8 cellular contexts compared by ENCODE assay signal in genomic region chr21:45981641-45982255, GRCh38. TPM values are rescaled to one million over a fixed set of nuclear protein-coding genes. Genes with fewer than 3 reads are reported as not detected.
DNase-seq lines count a peak whose midpoint lies in the region; ATAC-seq and TF ChIP-seq lines count a peak whose summit lies in the region.

A gene with protein sequence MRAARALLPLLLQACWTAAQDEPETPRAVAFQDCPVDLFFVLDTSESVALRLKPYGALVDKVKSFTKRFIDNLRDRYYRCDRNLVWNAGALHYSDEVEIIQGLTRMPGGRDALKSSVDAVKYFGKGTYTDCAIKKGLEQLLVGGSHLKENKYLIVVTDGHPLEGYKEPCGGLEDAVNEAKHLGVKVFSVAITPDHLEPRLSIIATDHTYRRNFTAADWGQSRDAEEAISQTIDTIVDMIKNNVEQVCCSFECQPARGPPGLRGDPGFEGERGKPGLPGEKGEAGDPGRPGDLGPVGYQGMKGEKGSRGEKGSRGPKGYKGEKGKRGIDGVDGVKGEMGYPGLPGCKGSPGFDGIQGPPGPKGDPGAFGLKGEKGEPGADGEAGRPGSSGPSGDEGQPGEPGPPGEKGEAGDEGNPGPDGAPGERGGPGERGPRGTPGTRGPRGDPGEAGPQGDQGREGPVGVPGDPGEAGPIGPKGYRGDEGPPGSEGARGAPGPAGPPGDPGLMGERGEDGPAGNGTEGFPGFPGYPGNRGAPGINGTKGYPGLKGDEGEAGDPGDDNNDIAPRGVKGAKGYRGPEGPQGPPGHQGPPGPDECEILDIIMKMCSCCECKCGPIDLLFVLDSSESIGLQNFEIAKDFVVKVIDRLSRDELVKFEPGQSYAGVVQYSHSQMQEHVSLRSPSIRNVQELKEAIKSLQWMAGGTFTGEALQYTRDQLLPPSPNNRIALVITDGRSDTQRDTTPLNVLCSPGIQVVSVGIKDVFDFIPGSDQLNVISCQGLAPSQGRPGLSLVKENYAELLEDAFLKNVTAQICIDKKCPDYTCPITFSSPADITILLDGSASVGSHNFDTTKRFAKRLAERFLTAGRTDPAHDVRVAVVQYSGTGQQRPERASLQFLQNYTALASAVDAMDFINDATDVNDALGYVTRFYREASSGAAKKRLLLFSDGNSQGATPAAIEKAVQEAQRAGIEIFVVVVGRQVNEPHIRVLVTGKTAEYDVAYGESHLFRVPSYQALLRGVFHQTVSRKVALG (plus strand): TSS chr21:45981770. CDS start chr21:45981851, 81 bp downstream.

- H3K9me3 Mint-ChIP-seq in Calu3 (ENCODE audit: low read depth, unreplicated experiment) (peaks cover 6% of the 10 kb centered on the region), natural killer cell (peaks cover 5 to 6% of the 10 kb centered on the region in 2 donors)

- peak within 1 kb of the TSS; percentile 56 for H3K4me3 Mint-ChIP-seq in Calu3 (ENCODE audit: low read depth, unreplicated experiment)
- H3K4me3 Mint-ChIP-seq in natural killer cell, result no peak within 1 kb of the TSS

- H3K27ac Mint-ChIP-seq in Calu3 (ENCODE audit: unreplicated experiment) (no peak within 1 kb of the TSS), natural killer cell (no peak within 1 kb of the TSS)

- TF ChIP-seq CTCF in Calu3 (IDR thresholded peaks at IDR 0.05; ENCODE audit: unreplicated experiment), result no peak
- TF ChIP-seq CTCF in natural killer cell (IDR thresholded peaks at IDR 0.05), result no peak

- intact Hi-C loops in Calu3 (cut with micrococcal nuclease; ENCODE audit: unreplicated experiment) (no loop called here), natural killer cell (cut with micrococcal nuclease) (no loop called here)

- H3K27me3 Mint-ChIP-seq in Calu3 (ENCODE audit: unreplicated experiment) (no peaks in the 10 kb centered on the region), natural killer cell (ENCODE audit: low read depth in 2 of 2) (peaks cover 0 to 15% of the 10 kb centered on the region in 2 donors)

- ATAC-seq in natural killer cell, result peak; percentile 51 to 59 (median 53)
- ATAC-seq in GM19397 (IDR thresholded peaks at IDR 0.05; ENCODE audit: unreplicated experiment), result no peak
- no peak for ATAC-seq in HG02938 (IDR thresholded peaks at IDR 0.05; ENCODE audit: unreplicated experiment)

- DNase-seq in Calu3, result peak; percentile 44
- DNase-seq in M059J (ENCODE audit: low read depth), result peak; percentile 74
- peak; percentile 13 for DNase-seq in activated effector memory CD4-positive, alpha-beta T cell treated with Interleukin-2 at 50 U/mL for 16 hours
- DNase-seq in fibroblast of the conjunctiva (ENCODE audit: low read depth), result peak; percentile 49
- DNase-seq in natural killer cell, result no peak
- no peak for DNase-seq in NCI-H146 (lab: John Stamatoyannopoulos, UW)

- H3K4me1 Mint-ChIP-seq in Calu3 (ENCODE audit: low read depth, unreplicated experiment), result no peaks in the 10 kb centered on the region
- H3K4me1 Mint-ChIP-seq in natural killer cell, result peaks cover 0 to 9% of the 10 kb centered on the region in 2 donors

- H3K36me3 Mint-ChIP-seq in Calu3 (ENCODE audit: insufficient read depth, unreplicated experiment) (peaks cover 5% of the 10 kb centered on the region), natural killer cell (no peaks in the 10 kb centered on the region)

- CTCF ChIA-PET in Calu3 (lab: Charles Lee), result interaction anchor here (0.9 kb wide), 1 partner anchor 162 kb away, joined by 5 read pairs; no protein-coding TSS in a partner anchor

- BruUV-seq in Calu3 (replicated peaks; lab: Mats Ljungman, UMichigan), result no TSS peak

RNA-seq across cellular contexts. Expression of the gene that starts here (rescaled TPM):
- 17.8 and 18.5 TPM in 2 replicates for total RNA-seq in Calu3 (2022)
- 147 and 271 TPM in 2 replicates for total RNA-seq in M059J (2014; rRNA removed; shearing (Covaris generic))
- 1 to 10 TPM; 1.0 to 5.2 (median 2.5) TPM for total RNA-seq in natural killer cell

Comparison
In these comparisons a context has a peak if more than half of its experiments do, and no peak if none do; other contexts are left out.
1. DNase-seq: peak in Calu3 (single experiment), M059J (single experiment), activated effector memory CD4-positive, alpha-beta T cell treated with Interleukin-2 at 50 U/mL for 16 hours (single experiment) and fibroblast of the conjunctiva (single experiment); none in natural killer cell (single experiment) and NCI-H146 (single experiment).
2. ATAC-seq: peak in natural killer cell (3 of 3); none in GM19397 (single experiment) and HG02938 (single experiment).